ENCODE assay signal across 12 cellular contexts in genomic region chr20:14406495-14406894, GRCh38.
DNase-seq lines count a peak whose midpoint lies in the region; ATAC-seq, FAIRE-seq and TF ChIP-seq lines count a peak whose summit lies in the region.
"Had no signal": no experiment of that assay in that cellular context is flagged by ENCODE, and none has a peak within 500 bp of the region (broad histone marks: within the 10 kb centered on the region; RNA-seq: fewer than 3 reads in every experiment).

No MANE protein-coding gene starts in this region.

- no peak for FAIRE-seq in GM12891 (lab: Jason Lieb, UNC)

- TF ChIP-seq CTCF in LNCaP clone FGC (IDR thresholded peaks at IDR 0.05; ENCODE audit: control insufficient read depth, extremely low read depth, insufficient read depth), result no peak
- no peak for TF ChIP-seq CTCF in fibroblast of mammary gland (conservative IDR thresholded peaks at IDR 0.05; ENCODE audit: control insufficient read depth, insufficient read depth, low read depth, low read length)

- no peak overlapping the region for H3K4me3 ChIP-seq in LNCaP clone FGC (ENCODE audit: low read depth, low read length)
- H3K4me3 ChIP-seq in fibroblast of mammary gland (ENCODE audit: control insufficient read depth, low read depth, low read length), result no peak overlapping the region
- H3K4me3 ChIP-seq: BLaER1 had no signal

- TF ChIP-seq POLR2A in GM12891 (IDR thresholded peaks at IDR 0.05; ENCODE audit: low read depth, low read length), result no peak

- no peak for ATAC-seq in HG02884 (IDR thresholded peaks at IDR 0.05; ENCODE audit: unreplicated experiment)

- peak; percentile 13 for DNase-seq in AG20443 (ENCODE audit: low spot score)
- peak; percentile 61 for DNase-seq in HCEC 1CT
- DNase-seq in LNCaP clone FGC (ENCODE audit: low read depth), result peak; percentile 31
- DNase-seq in fibroblast of mammary gland (ENCODE audit: low read depth), result peak; percentile 13
- DNase-seq in GM12891 (ENCODE audit: insufficient read length, low spot score), result no peak
- DNase-seq in DMS79 (lab: John Stamatoyannopoulos, UW), result no peak
- no peak for DNase-seq in GF-D8 (lab: John Stamatoyannopoulos, UW)
- DNase-seq: activated CD8-positive, alpha-beta memory T cell treated with anti-CD3 and anti-CD28 coated beads, Interleukin-2, amount 50 U/mL, for 4 hours; cerebellar nuclear complex; NCI-H187 had no signal

TF ChIP-seq in GM12891, 5 proteins besides CTCF, POLR2A, EP300 and RAD21:
- no peak for TF ChIP-seq TAF1 (IDR thresholded peaks at IDR 0.05; ENCODE audit: low read depth, low read length)
- TF ChIP-seq SPI1 (IDR thresholded peaks at IDR 0.05; ENCODE audit: low read depth, low read length), result no peak
- no peak for TF ChIP-seq PAX5 (IDR thresholded peaks at IDR 0.05; ENCODE audit: insufficient read depth, low read length, severe bottlenecking)
- no peak for TF ChIP-seq POU2F2 (IDR thresholded peaks at IDR 0.05; ENCODE audit: low read depth, low read length)
- TF ChIP-seq POLR2AphosphoS5 (IDR thresholded peaks at IDR 0.05; ENCODE audit: low read depth, low read length), result no peak

Comparison
In these comparisons a context has a peak if more than half of its experiments do, and no peak if none do; other contexts are left out.
1. DNase-seq: peak in AG20443 (single experiment), HCEC 1CT (single experiment), LNCaP clone FGC (single experiment) and fibroblast of mammary gland (single experiment); none in GM12891 (single experiment), DMS79 (single experiment) and GF-D8 (single experiment).